Comparison of ENCODE assay signal across 18 cellular contexts in the genomic region with DNA sequence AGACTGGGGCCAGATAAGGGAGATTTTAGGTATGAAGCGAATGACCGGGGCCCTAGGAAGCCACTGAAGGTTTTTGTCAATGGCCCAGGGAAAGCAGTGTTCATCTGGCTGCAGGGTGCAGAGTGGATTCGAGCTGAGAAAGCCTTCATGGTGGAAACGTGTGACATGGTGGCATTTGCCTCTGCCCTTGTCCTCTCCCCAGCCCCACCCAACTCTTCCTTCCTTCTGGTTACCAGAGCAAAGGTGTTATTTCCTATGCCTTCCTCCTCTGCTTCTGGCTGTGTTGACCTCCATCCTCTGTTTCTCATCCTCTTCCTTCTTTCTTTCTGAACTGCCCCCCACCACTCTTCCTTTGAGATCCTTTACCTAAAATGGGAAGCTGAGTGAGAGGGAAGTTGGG.
DNase-seq lines count a peak whose midpoint lies in the region; ATAC-seq and TF ChIP-seq lines count a peak whose summit lies in the region.
"Had no signal": no experiment of that assay in that cellular context is flagged by ENCODE, and none has a peak within 500 bp of the region (broad histone marks: within the 10 kb centered on the region; RNA-seq: fewer than 3 reads in every experiment).

No MANE protein-coding gene starts in this region.

- CTCF ChIA-PET in activated CD8-positive, alpha-beta memory T cell treated with anti-CD3 and anti-CD28 coated beads, Interleukin-2, amount 10 ng/mL, durations not matched to agents 7 days and 5 days (lab: Charles Lee): interaction anchor here (1.2 to 1.6 kb wide), 2 partner anchors 9 to 1097 kb away, joined by 3 to 6 read pairs; no protein-coding TSS in a partner anchor
- CTCF ChIA-PET in Caco-2 (lab: Charles Lee): no interaction called here

- no peak overlapping the region for H3K4me3 ChIP-seq in Caco-2 (ENCODE audit: low read depth, low read length)
- H3K4me3 ChIP-seq: BLaER1, Peyer's patch had no signal

- H3K9me3 ChIP-seq in Caco-2: no peaks in the 10 kb centered on the region
- H3K9me3 ChIP-seq: BLaER1, Peyer's patch had no signal

- no peak for TF ChIP-seq CTCF in Caco-2 (IDR thresholded peaks at IDR 0.05; ENCODE audit: insufficient read depth in 1 of 2, low read depth in 1 of 2, low read length in 1 of 2, severe bottlenecking in 1 of 2, unreplicated experiment in 1 of 2)

- intact Hi-C loops in Caco-2 (cut with micrococcal nuclease; ENCODE audit: unreplicated experiment): no loop called here
- intact Hi-C loops in activated T-helper 2 cell treated with anti-CD3 and anti-CD28 coated beads, Interferon-gamma antibody, Interleukin-2, Interleukin-4, amounts not matched to agents 10 μg/mL and 5 μg/mL and 100 μg/mL, durations not matched to agents 14 hours and 24 hours and 36 hours (cut with micrococcal nuclease): no loop called here

- POLR2A ChIA-PET in Caco-2 (lab: Charles Lee): no interaction called here

- H3K36me3 ChIP-seq in Caco-2 (ENCODE audit: control insufficient read depth, insufficient read depth, low read length): no peaks in the 10 kb centered on the region
- H3K36me3 ChIP-seq: BLaER1, Peyer's patch had no signal

- no peaks in the 10 kb centered on the region for H3K36me3 Mint-ChIP-seq in activated CD8-positive, alpha-beta memory T cell treated with anti-CD3 and anti-CD28 coated beads, Interleukin-2, amount 10 ng/mL, durations not matched to agents 7 days and 5 days
- no peaks in the 10 kb centered on the region for H3K36me3 Mint-ChIP-seq in Caco-2 (ENCODE audit: insufficient read depth, unreplicated experiment)
- H3K36me3 Mint-ChIP-seq in activated T-helper 2 cell treated with anti-CD3 and anti-CD28 coated beads, Interferon-gamma antibody, Interleukin-2, Interleukin-4, amounts not matched to agents 10 μg/mL and 5 μg/mL and 100 μg/mL, durations not matched to agents 14 hours and 24 hours and 36 hours (ENCODE audit: low read depth): peaks cover 17% of the 10 kb centered on the region
- no peaks in the 10 kb centered on the region for H3K36me3 Mint-ChIP-seq in stimulated activated effector memory CD8-positive, alpha-beta T cell treated with anti-CD3 and anti-CD28 coated beads, Interleukin-12 subunit alpha, Interleukin-12 subunit beta, amount 100 ng/mL, for 72 hours

- peak overlapping the region; percentile 69 for H3K27ac Mint-ChIP-seq in activated CD8-positive, alpha-beta memory T cell treated with anti-CD3 and anti-CD28 coated beads, Interleukin-2, amount 10 ng/mL, durations not matched to agents 7 days and 5 days
- H3K27ac Mint-ChIP-seq in Caco-2 (ENCODE audit: unreplicated experiment): peak overlapping the region; percentile 44
- peak overlapping the region; percentile 34 for H3K27ac Mint-ChIP-seq in activated T-helper 2 cell treated with anti-CD3 and anti-CD28 coated beads, Interferon-gamma antibody, Interleukin-2, Interleukin-4, amounts not matched to agents 10 μg/mL and 5 μg/mL and 100 μg/mL, durations not matched to agents 14 hours and 24 hours and 36 hours
- H3K27ac Mint-ChIP-seq in stimulated activated effector memory CD8-positive, alpha-beta T cell treated with anti-CD3 and anti-CD28 coated beads, Interleukin-12 subunit alpha, Interleukin-12 subunit beta, amount 100 ng/mL, for 72 hours: peak overlapping the region; percentile 62

- no peak overlapping the region for H3K4me3 Mint-ChIP-seq in activated CD8-positive, alpha-beta memory T cell treated with anti-CD3 and anti-CD28 coated beads, Interleukin-2, amount 10 ng/mL, durations not matched to agents 7 days and 5 days
- no peak overlapping the region for H3K4me3 Mint-ChIP-seq in Caco-2 (ENCODE audit: unreplicated experiment)
- H3K4me3 Mint-ChIP-seq in activated T-helper 2 cell treated with anti-CD3 and anti-CD28 coated beads, Interferon-gamma antibody, Interleukin-2, Interleukin-4, amounts not matched to agents 10 μg/mL and 5 μg/mL and 100 μg/mL, durations not matched to agents 14 hours and 24 hours and 36 hours (ENCODE audit: low read depth): no peak overlapping the region
- H3K4me3 Mint-ChIP-seq in stimulated activated effector memory CD8-positive, alpha-beta T cell treated with anti-CD3 and anti-CD28 coated beads, Interleukin-12 subunit alpha, Interleukin-12 subunit beta, amount 100 ng/mL, for 72 hours: no peak overlapping the region

- H3K27me3 Mint-ChIP-seq in activated CD8-positive, alpha-beta memory T cell treated with anti-CD3 and anti-CD28 coated beads, Interleukin-2, amount 10 ng/mL, durations not matched to agents 7 days and 5 days: no peaks in the 10 kb centered on the region
- no peaks in the 10 kb centered on the region for H3K27me3 Mint-ChIP-seq in Caco-2 (ENCODE audit: insufficient read depth, unreplicated experiment)
- H3K27me3 Mint-ChIP-seq in activated T-helper 2 cell treated with anti-CD3 and anti-CD28 coated beads, Interferon-gamma antibody, Interleukin-2, Interleukin-4, amounts not matched to agents 10 μg/mL and 5 μg/mL and 100 μg/mL, durations not matched to agents 14 hours and 24 hours and 36 hours (ENCODE audit: low read depth): no peaks in the 10 kb centered on the region

- peaks cover 1% of the 10 kb centered on the region; the same call in 1 of the 2 replicates for H3K4me1 ChIP-seq in Caco-2
- H3K4me1 ChIP-seq: BLaER1, Peyer's patch had no signal

- H3K9me3 Mint-ChIP-seq in activated CD8-positive, alpha-beta memory T cell treated with anti-CD3 and anti-CD28 coated beads, Interleukin-2, amount 10 ng/mL, durations not matched to agents 7 days and 5 days (ENCODE audit: low read depth): no peaks in the 10 kb centered on the region
- H3K9me3 Mint-ChIP-seq in Caco-2 (ENCODE audit: unreplicated experiment): no peaks in the 10 kb centered on the region
- H3K9me3 Mint-ChIP-seq in activated T-helper 2 cell treated with anti-CD3 and anti-CD28 coated beads, Interferon-gamma antibody, Interleukin-2, Interleukin-4, amounts not matched to agents 10 μg/mL and 5 μg/mL and 100 μg/mL, durations not matched to agents 14 hours and 24 hours and 36 hours: no peaks in the 10 kb centered on the region
- no peaks in the 10 kb centered on the region for H3K9me3 Mint-ChIP-seq in stimulated activated effector memory CD8-positive, alpha-beta T cell treated with anti-CD3 and anti-CD28 coated beads, Interleukin-12 subunit alpha, Interleukin-12 subunit beta, amount 100 ng/mL, for 72 hours

- peaks cover 15% of the 10 kb centered on the region for H3K4me1 Mint-ChIP-seq in activated CD8-positive, alpha-beta memory T cell treated with anti-CD3 and anti-CD28 coated beads, Interleukin-2, amount 10 ng/mL, durations not matched to agents 7 days and 5 days
- peaks cover 8% of the 10 kb centered on the region for H3K4me1 Mint-ChIP-seq in Caco-2 (ENCODE audit: low read depth, unreplicated experiment)
- H3K4me1 Mint-ChIP-seq in activated T-helper 2 cell treated with anti-CD3 and anti-CD28 coated beads, Interferon-gamma antibody, Interleukin-2, Interleukin-4, amounts not matched to agents 10 μg/mL and 5 μg/mL and 100 μg/mL, durations not matched to agents 14 hours and 24 hours and 36 hours (ENCODE audit: low read depth): peaks cover 39% of the 10 kb centered on the region
- H3K4me1 Mint-ChIP-seq in stimulated activated effector memory CD8-positive, alpha-beta T cell treated with anti-CD3 and anti-CD28 coated beads, Interleukin-12 subunit alpha, Interleukin-12 subunit beta, amount 100 ng/mL, for 72 hours: peaks cover 47% of the 10 kb centered on the region

- peak; percentile 66 for ATAC-seq in activated CD8-positive, alpha-beta memory T cell treated with anti-CD3 and anti-CD28 coated beads, Interleukin-2, amount 10 ng/mL, durations not matched to agents 7 days and 5 days
- no peak for ATAC-seq in stimulated activated effector memory CD8-positive, alpha-beta T cell treated with anti-CD3 and anti-CD28 coated beads, Interleukin-12 subunit alpha, Interleukin-12 subunit beta, amount 100 ng/mL, for 72 hours
- ATAC-seq in HG03280 (IDR thresholded peaks at IDR 0.05; ENCODE audit: unreplicated experiment): no peak

- DNase-seq in activated CD8-positive, alpha-beta memory T cell treated with anti-CD3 and anti-CD28 coated beads, Interleukin-2, amount 10 ng/mL, durations not matched to agents 7 days and 5 days: no peak
- DNase-seq in activated CD8-positive, alpha-beta memory T cell treated with anti-CD3 and anti-CD28 coated beads, Interleukin-2, amount 50 U/mL, for 48 hours: no peak
- DNase-seq in Caco-2 (no peak), Ammon's horn (ENCODE audit: low spot score) (no peak)
- no peak for DNase-seq in activated T-helper 2 cell treated with anti-CD3 and anti-CD28 coated beads, Interferon-gamma antibody, Interleukin-2, Interleukin-4, amounts not matched to agents 10 μg/mL and 5 μg/mL and 100 μg/mL, durations not matched to agents 14 hours and 24 hours and 36 hours (ENCODE audit: low spot score)
- DNase-seq in stimulated activated effector memory CD8-positive, alpha-beta T cell treated with anti-CD3 and anti-CD28 coated beads, Interleukin-12 subunit alpha, Interleukin-12 subunit beta, amount 100 ng/mL, for 72 hours (ENCODE audit: low spot score in 2 of 2): no peak
- DNase-seq: EL, GF-D8, IMR-90, MV-4-11, NCI-H1694 treated with DMSO at 0.1 percent for 48 hours, NCI-H2081 treated with DMSO at 0.1 percent for 48 hours, NCI-H2171 treated with DMSO at 0.1 percent for 48 hours, NCI-H446, NCI-H526, Peyer's patch had no signal

- H3K27me3 ChIP-seq in Caco-2 (replicated peaks; ENCODE audit: control insufficient read depth, insufficient read depth, low read length): no peaks in the 10 kb centered on the region
- H3K27me3 ChIP-seq: BLaER1, Peyer's patch had no signal

- no TSS peak for BruUV-seq in Caco-2 (replicated peaks; lab: Mats Ljungman, UMichigan)
